Comparison of ENCODE assay signal across 8 cellular contexts in the genomic region with DNA sequence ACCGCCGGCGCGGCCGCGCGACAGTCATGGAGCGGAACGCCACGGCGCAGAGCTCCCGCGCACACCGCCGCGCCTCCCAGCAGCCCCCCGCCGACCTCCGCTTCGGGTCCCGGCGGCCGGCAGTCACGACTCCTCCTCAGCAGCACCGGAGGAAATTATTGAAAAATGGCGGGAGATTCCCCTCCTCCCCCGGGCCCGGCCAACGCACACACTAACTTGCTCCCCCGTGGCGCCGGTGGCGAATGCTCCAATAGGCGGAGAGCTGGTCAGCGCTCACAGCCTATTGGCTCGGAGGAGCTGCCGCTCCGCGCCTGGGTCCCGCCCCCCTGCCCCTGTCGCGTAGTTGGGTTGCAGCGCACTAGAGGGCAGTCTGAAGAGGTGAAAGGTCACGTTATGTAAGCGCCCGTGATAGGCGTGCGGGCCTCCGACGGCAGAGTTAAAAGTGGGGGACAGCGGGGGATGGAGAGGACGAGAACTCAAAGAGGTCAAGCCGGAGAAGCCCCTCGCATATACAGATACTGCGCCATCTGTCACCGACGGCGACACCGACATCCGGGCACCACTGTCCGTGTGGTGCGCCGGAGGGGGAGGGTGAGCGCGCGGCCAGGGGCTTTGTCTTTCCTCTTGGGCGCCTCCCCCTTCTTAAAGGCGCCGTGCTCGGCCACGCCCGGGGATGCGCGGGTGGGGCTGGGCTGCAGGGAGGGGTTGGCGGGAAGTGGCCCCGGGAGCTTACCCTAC. TPM values are rescaled to one million over a fixed set of nuclear protein-coding genes. Genes with fewer than 3 reads are reported as not detected.
A peak's percentile ranks its signal among the peaks of the same experiment; 100 is the strongest.
DNase-seq lines count a peak whose midpoint lies in the region; ATAC-seq lines count a peak whose summit lies in the region.

A gene with protein sequence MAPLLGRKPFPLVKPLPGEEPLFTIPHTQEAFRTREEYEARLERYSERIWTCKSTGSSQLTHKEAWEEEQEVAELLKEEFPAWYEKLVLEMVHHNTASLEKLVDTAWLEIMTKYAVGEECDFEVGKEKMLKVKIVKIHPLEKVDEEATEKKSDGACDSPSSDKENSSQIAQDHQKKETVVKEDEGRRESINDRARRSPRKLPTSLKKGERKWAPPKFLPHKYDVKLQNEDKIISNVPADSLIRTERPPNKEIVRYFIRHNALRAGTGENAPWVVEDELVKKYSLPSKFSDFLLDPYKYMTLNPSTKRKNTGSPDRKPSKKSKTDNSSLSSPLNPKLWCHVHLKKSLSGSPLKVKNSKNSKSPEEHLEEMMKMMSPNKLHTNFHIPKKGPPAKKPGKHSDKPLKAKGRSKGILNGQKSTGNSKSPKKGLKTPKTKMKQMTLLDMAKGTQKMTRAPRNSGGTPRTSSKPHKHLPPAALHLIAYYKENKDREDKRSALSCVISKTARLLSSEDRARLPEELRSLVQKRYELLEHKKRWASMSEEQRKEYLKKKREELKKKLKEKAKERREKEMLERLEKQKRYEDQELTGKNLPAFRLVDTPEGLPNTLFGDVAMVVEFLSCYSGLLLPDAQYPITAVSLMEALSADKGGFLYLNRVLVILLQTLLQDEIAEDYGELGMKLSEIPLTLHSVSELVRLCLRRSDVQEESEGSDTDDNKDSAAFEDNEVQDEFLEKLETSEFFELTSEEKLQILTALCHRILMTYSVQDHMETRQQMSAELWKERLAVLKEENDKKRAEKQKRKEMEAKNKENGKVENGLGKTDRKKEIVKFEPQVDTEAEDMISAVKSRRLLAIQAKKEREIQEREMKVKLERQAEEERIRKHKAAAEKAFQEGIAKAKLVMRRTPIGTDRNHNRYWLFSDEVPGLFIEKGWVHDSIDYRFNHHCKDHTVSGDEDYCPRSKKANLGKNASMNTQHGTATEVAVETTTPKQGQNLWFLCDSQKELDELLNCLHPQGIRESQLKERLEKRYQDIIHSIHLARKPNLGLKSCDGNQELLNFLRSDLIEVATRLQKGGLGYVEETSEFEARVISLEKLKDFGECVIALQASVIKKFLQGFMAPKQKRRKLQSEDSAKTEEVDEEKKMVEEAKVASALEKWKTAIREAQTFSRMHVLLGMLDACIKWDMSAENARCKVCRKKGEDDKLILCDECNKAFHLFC (N-terminal part only) (minus strand): TSS at position 213 of the 738 bp plus-strand sequence. CDS start 360 bp downstream, outside the sequence.

- ATAC-seq in GM19043 (IDR thresholded peaks at IDR 0.05; ENCODE audit: low read depth, unreplicated experiment) (peak; percentile 80), HG03378 (IDR thresholded peaks at IDR 0.05; ENCODE audit: unreplicated experiment) (peak; percentile 71)

- DNase-seq in AG20443 (ENCODE audit: low spot score) (peak; percentile 99), NCI-H460 (ENCODE audit: extremely low read depth, low read depth) (peak; percentile 98), cerebellar nuclear complex (lab: John Stamatoyannopoulos, UW) (peak; percentile 80 to 85), islet precursor cell (peak; percentile 99)
- peak; percentile 94 for DNase-seq in activated CD4-positive, CD25-positive, alpha-beta regulatory T cell treated with anti-CD3 and anti-CD28 coated beads, Interleukin-2, amount 50 U/mL, for 72 hours
- DNase-seq in stimulated activated CD4-positive, alpha-beta T cell treated with anti-CD3 and anti-CD28 coated beads, Interleukin-12 subunit alpha, Interleukin-12 subunit beta, amount 100 ng/mL, for 48 hours (ENCODE audit: low read depth in 2 of 3, low spot score in 1 of 3), result peak; percentile 92 to 98 (median 98)

RNA-seq across cellular contexts. Expression of the gene that starts here (rescaled TPM):
- 72.0 and 81.9 TPM in 2 replicates for total RNA-seq in NCI-H460 (2014; rRNA removed; shearing (Covaris generic))
- polyA plus RNA-seq in NCI-H460 (2014; cell fraction: nucleus; rRNA removed), result 38.7 and 54.0 TPM in 2 replicates

Comparison
In these comparisons a context has a peak if more than half of its experiments do, and no peak if none do; other contexts are left out.
1. Peak in every context shown above with its lines: DNase-seq and ATAC-seq.